ENCODE assay signal across 24 cellular contexts in genomic region chr2:9707611-9708010, GRCh38.
DNase-seq lines count a peak whose midpoint lies in the region; ATAC-seq and TF ChIP-seq lines count a peak whose summit lies in the region.
"Had no signal": no experiment of that assay in that cellular context is flagged by ENCODE, and none has a peak within 500 bp of the region (broad histone marks: within the 10 kb centered on the region; RNA-seq: fewer than 3 reads in every experiment).

No MANE protein-coding gene starts in this region.

- H3K27ac Mint-ChIP-seq in glutamatergic neuron (ENCODE audit: unreplicated experiment), result peak overlapping the region; percentile 52
- H3K27ac Mint-ChIP-seq in stimulated activated effector memory CD8-positive, alpha-beta T cell treated with anti-CD3 and anti-CD28 coated beads, Interleukin-12 subunit alpha, Interleukin-12 subunit beta, amount 100 ng/mL, for 72 hours, result peak overlapping the region; percentile 93

- H3K27me3 ChIP-seq in H7 (ENCODE audit: control insufficient read depth, insufficient read depth, low read length), result no peaks in the 10 kb centered on the region
- H3K27me3 ChIP-seq: MG63, SJCRH30 had no signal

- peaks cover 3% of the 10 kb centered on the region for H3K9me3 Mint-ChIP-seq in glutamatergic neuron (ENCODE audit: unreplicated experiment)
- no peaks in the 10 kb centered on the region for H3K9me3 Mint-ChIP-seq in stimulated activated effector memory CD8-positive, alpha-beta T cell treated with anti-CD3 and anti-CD28 coated beads, Interleukin-12 subunit alpha, Interleukin-12 subunit beta, amount 100 ng/mL, for 72 hours

- H3K4me1 Mint-ChIP-seq in glutamatergic neuron (ENCODE audit: low read depth, unreplicated experiment), result peaks cover 14% of the 10 kb centered on the region
- H3K4me1 Mint-ChIP-seq in stimulated activated effector memory CD8-positive, alpha-beta T cell treated with anti-CD3 and anti-CD28 coated beads, Interleukin-12 subunit alpha, Interleukin-12 subunit beta, amount 100 ng/mL, for 72 hours, result peaks cover 83% of the 10 kb centered on the region

- peaks cover 4% of the 10 kb centered on the region for H3K27me3 Mint-ChIP-seq in glutamatergic neuron (ENCODE audit: unreplicated experiment)
- H3K27me3 Mint-ChIP-seq: CD4-positive, alpha-beta memory T cell had no signal

- H3K4me3 Mint-ChIP-seq in glutamatergic neuron (ENCODE audit: unreplicated experiment), result no peak overlapping the region
- no peak overlapping the region for H3K4me3 Mint-ChIP-seq in stimulated activated effector memory CD8-positive, alpha-beta T cell treated with anti-CD3 and anti-CD28 coated beads, Interleukin-12 subunit alpha, Interleukin-12 subunit beta, amount 100 ng/mL, for 72 hours
- H3K4me3 Mint-ChIP-seq: CD4-positive, alpha-beta memory T cell had no signal

- no peaks in the 10 kb centered on the region for H3K36me3 Mint-ChIP-seq in glutamatergic neuron (ENCODE audit: unreplicated experiment)
- peaks cover 18% of the 10 kb centered on the region for H3K36me3 Mint-ChIP-seq in stimulated activated effector memory CD8-positive, alpha-beta T cell treated with anti-CD3 and anti-CD28 coated beads, Interleukin-12 subunit alpha, Interleukin-12 subunit beta, amount 100 ng/mL, for 72 hours
- H3K36me3 Mint-ChIP-seq: CD4-positive, alpha-beta memory T cell had no signal

- no peak for TF ChIP-seq CTCF in glutamatergic neuron (IDR thresholded peaks at IDR 0.05; ENCODE audit: partially characterized antibody, unreplicated experiment)
- no peak for TF ChIP-seq CTCF in GM10266 (IDR thresholded peaks at IDR 0.05; ENCODE audit: control insufficient read depth, insufficient read depth, low read depth, missing control alignments)

- in situ Hi-C loops in KBM-7 (cut with MboI; ENCODE audit: low pct_unique_long_range_greater_than_20kb, low sequenced_read_pairs), result no loop called here

- no peak overlapping the region for H3K4me3 ChIP-seq in H7 (ENCODE audit: insufficient read depth, low read depth, low read length)
- H3K4me3 ChIP-seq: A549, MG63, SJCRH30 had no signal

- H3K36me3 ChIP-seq in H7 (replicated peaks; ENCODE audit: control insufficient read depth, insufficient read depth, low read length), result no peaks in the 10 kb centered on the region; the same call in 1 of the 2 replicates
- H3K36me3 ChIP-seq: MG63, SJCRH30 had no signal

- ATAC-seq in stimulated activated effector memory CD8-positive, alpha-beta T cell treated with anti-CD3 and anti-CD28 coated beads, Interleukin-12 subunit alpha, Interleukin-12 subunit beta, amount 100 ng/mL, for 72 hours, result no peak
- ATAC-seq: A549, HCT116, PC-3, Right ventricle myocardium inferior, SK-N-SH treated with all-trans-retinoic acid at 6 μM for 48 hours had no signal

- DNase-seq in H7 (peak; percentile 47), NCI-H69 (lab: John Stamatoyannopoulos, UW) (peak; percentile 9), glutamatergic neuron (no peak), KBM-7 (no peak), GM10266 (ENCODE audit: extremely low spot score) (no peak)
- no peak for DNase-seq in stimulated activated effector memory CD8-positive, alpha-beta T cell treated with anti-CD3 and anti-CD28 coated beads, Interleukin-12 subunit alpha, Interleukin-12 subunit beta, amount 100 ng/mL, for 72 hours (ENCODE audit: low spot score in 2 of 2)
- DNase-seq in stimulated activated CD4-positive, alpha-beta T cell treated with anti-CD3 and anti-CD28 coated beads, Interleukin-1b, Interleukin-23, amount 100 ng/mL, for 48 hours, result no peak
- DNase-seq: AML-193; C1 segment of cervical spinal cord; Caco-2; CD4-positive, alpha-beta memory T cell; KG1; MG63; NCI-H1092 treated with DMSO at 0.1 percent for 48 hours; NCI-H1436; NCI-H187; NCI-H82; NK-92 treated with Interleukin-12 subunit alpha and Interleukin-12 subunit beta, amount 100 ng/mL, for 24 hours; PC-3; SJCRH30 had no signal

Comparison
In these comparisons a context has a peak if more than half of its experiments do, and no peak if none do; other contexts are left out.
1. DNase-seq: peak in H7 (single experiment) and NCI-H69 (single experiment); none in glutamatergic neuron (single experiment), stimulated activated effector memory CD8-positive, alpha-beta T cell treated with anti-CD3 and anti-CD28 coated beads, Interleukin-12 subunit alpha, Interleukin-12 subunit beta, amount 100 ng/mL, for 72 hours (0 of 2), KBM-7 (single experiment), GM10266 (single experiment) and stimulated activated CD4-positive, alpha-beta T cell treated with anti-CD3 and anti-CD28 coated beads, Interleukin-1b, Interleukin-23, amount 100 ng/mL, for 48 hours (single experiment).